In the genomic region with DNA sequence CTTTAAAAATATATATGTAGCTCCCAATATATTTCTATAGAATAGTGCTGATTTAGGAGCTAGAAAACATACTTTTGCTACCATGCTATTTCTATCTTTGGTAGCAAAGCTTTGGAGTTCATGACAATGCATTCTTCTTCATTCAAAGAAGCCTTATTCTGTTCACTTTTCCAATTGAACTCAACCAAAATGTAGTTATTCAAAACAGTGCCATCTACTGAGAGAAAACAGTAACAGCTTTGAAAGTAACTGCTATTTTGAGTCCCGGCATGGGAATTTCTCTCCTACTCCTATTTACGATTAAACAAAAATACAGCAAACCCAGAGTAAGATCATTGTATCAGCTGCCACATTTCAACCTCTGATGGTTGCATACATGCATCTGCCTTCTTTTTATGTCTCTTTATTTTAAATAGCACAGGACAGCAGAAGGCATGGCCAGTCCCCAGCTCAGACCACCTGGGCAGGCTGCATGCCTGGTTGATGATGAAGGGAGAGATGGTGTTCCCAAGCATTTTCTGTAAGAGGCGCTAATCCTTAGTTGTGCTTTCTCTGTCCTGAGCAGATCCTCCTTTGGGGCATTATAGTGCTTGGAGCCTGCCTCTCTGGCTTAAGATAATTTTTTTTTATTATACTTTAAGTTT, we compare ENCODE assay signal across 9 cellular contexts.
DNase-seq lines count a peak whose midpoint lies in the region; ATAC-seq, FAIRE-seq and TF ChIP-seq lines count a peak whose summit lies in the region.
"Had no signal": no experiment of that assay in that cellular context is flagged by ENCODE, and none has a peak within 500 bp of the region (broad histone marks: within the 10 kb centered on the region; RNA-seq: fewer than 3 reads in every experiment).

No MANE protein-coding gene starts in this region.

- H3K4me3 Mint-ChIP-seq in CD14-positive monocyte (no peak overlapping the region), T-helper 17 cell (no peak overlapping the region)

- intact Hi-C loops in CD14-positive monocyte (cut with micrococcal nuclease) = no loop called here

- H3K4me1 Mint-ChIP-seq in CD14-positive monocyte (no peaks in the 10 kb centered on the region), T-helper 17 cell (no peaks in the 10 kb centered on the region)

- DNase-seq in CD14-positive monocyte (ENCODE audit: low spot score) (no peak), HEK293T (ENCODE audit: extremely low spot score) (peak; percentile 15), left kidney (ENCODE audit: low read depth, low spot score) (peak; percentile 70), cerebellar nuclear complex (lab: John Stamatoyannopoulos, UW) (no peak), activated T-cell treated with anti-CD3 and anti-CD28 coated beads for 4 hours (no peak), T-helper 17 cell (no peak)

- no peaks in the 10 kb centered on the region for H3K27me3 Mint-ChIP-seq in CD14-positive monocyte (ENCODE audit: low read depth in 3 of 3)
- H3K27me3 Mint-ChIP-seq in T-helper 17 cell = peaks cover 21% of the 10 kb centered on the region

- peak; percentile 52 for TF ChIP-seq CTCF in CD14-positive monocyte (IDR thresholded peaks at IDR 0.05)

- H3K9me3 Mint-ChIP-seq in CD14-positive monocyte = peaks cover 0 to 3% (median 0%) of the 10 kb centered on the region in 7 donors

- FAIRE-seq in TTC549 (lab: Jason Lieb, UNC) = peak; percentile 88

- CTCF ChIA-PET in HEK293T (lab: Yijun Ruan, JAX) = interaction anchor here (0.9 to 1.0 kb wide), 3 partner anchors 14 to 233 kb away, joined by 3 to 8 read pairs (median 5); no protein-coding TSS in a partner anchor

- POLR2A ChIA-PET in HEK293T (lab: Yijun Ruan, JAX) = no interaction called here

- no peak for ATAC-seq in HG02588 (IDR thresholded peaks at IDR 0.05; ENCODE audit: unreplicated experiment)
- ATAC-seq in T-helper 17 cell = no peak

- H3K9me3 ChIP-seq in T-helper 17 cell (ENCODE audit: control insufficient read depth, low read length, poor library complexity, severe bottlenecking) = no peaks in the 10 kb centered on the region
- H3K9me3 ChIP-seq: HAP-1 had no signal

- H3K27ac Mint-ChIP-seq in CD14-positive monocyte = no peak overlapping the region
- H3K27ac Mint-ChIP-seq in T-helper 17 cell = no peak overlapping the region

- H3K36me3 Mint-ChIP-seq in CD14-positive monocyte (no peaks in the 10 kb centered on the region), T-helper 17 cell (ENCODE audit: low read depth) (peaks cover 3% of the 10 kb centered on the region)

TF ChIP-seq in HEK293T, 16 proteins besides CTCF, POLR2A, EP300 and RAD21:
- TF ChIP-seq NFRKB (IDR thresholded peaks at IDR 0.05) (no peak), HDGF (IDR thresholded peaks at IDR 0.05; ENCODE audit: borderline replicate concordance) (no peak), FOXK2 (IDR thresholded peaks at IDR 0.05) (no peak), ARNT (IDR thresholded peaks at IDR 0.05) (no peak), FOXM1 (IDR thresholded peaks at IDR 0.05; ENCODE audit: borderline replicate concordance) (no peak), L3MBTL2 (conservative IDR thresholded peaks at IDR 0.05) (no peak), CTBP1 (IDR thresholded peaks at IDR 0.05; ENCODE audit: borderline replicate concordance) (no peak), SUZ12 (IDR thresholded peaks at IDR 0.05) (no peak), LEF1 (IDR thresholded peaks at IDR 0.05; ENCODE audit: borderline replicate concordance) (no peak), ZNF384 (IDR thresholded peaks at IDR 0.05) (no peak), SP1 (IDR thresholded peaks at IDR 0.05) (no peak), BHLHE40 (IDR thresholded peaks at IDR 0.05; ENCODE audit: borderline replicate concordance) (no peak), FOXA1 (IDR thresholded peaks at IDR 0.05) (no peak)

Comparison
In these comparisons a context has a peak if more than half of its experiments do, and no peak if none do; other contexts are left out.
1. DNase-seq: peak in HEK293T (single experiment) and left kidney (single experiment); none in CD14-positive monocyte (single experiment), cerebellar nuclear complex (0 of 2), activated T-cell treated with anti-CD3 and anti-CD28 coated beads for 4 hours (single experiment) and T-helper 17 cell (0 of 3).